ENCODE assay signal across 29 cellular contexts in genomic region chr12:11164384-11164783, GRCh38. TPM values are rescaled to one million over a fixed set of nuclear protein-coding genes. Genes with fewer than 3 reads are reported as not detected.
"Had no signal": no experiment of that assay in that cellular context is flagged by ENCODE, and none has a peak within 500 bp of the region (broad histone marks: within the 10 kb centered on the region; RNA-seq: fewer than 3 reads in every experiment).

No MANE protein-coding gene starts in this region.

- H3K4me2 ChIP-seq: PC-9, SK-N-SH had no signal

- H3K9ac ChIP-seq: SK-N-SH had no signal

- DNase-seq: activated CD4-positive, alpha-beta T cell treated with anti-CD3 and anti-CD28 coated beads, Interleukin-2, amount 10 ng/mL, durations not matched to agents 24 days and 14 days; activated CD4-positive, alpha-beta T cell treated with anti-CD3 and anti-CD28 coated beads, Interleukin-2, amount 50 U/mL, for 4 hours; activated CD8-positive, alpha-beta T cell treated with anti-CD3 and anti-CD28 coated beads for 36 hours; activated gamma-delta T cell treated with Interleukin-2 at 50 U/mL for 16 hours; activated naive CD4-positive, alpha-beta T cell treated with anti-CD3 and anti-CD28 coated beads for 36 hours; activated T-cell treated with anti-CD3 and anti-CD28 coated beads, Interleukin-2, amount 50 U/mL, for 24 hours; anterior cingulate cortex; central memory CD4-positive, alpha-beta T cell; KG1; NCI-H1092; NCI-H1436 treated with DMSO at 0.1 percent for 48 hours; NCI-H1694 treated with DMSO at 0.1 percent for 48 hours; NCI-H2029; NCI-H345; NCI-H524 treated with DMSO at 0.1 percent for 48 hours; NK-92 treated with Interleukin-12 subunit alpha and Interleukin-12 subunit beta, amount 100 ng/mL, for 24 hours; PC-9; Right ventricle myocardium superior; SK-N-SH had no signal

- H2AFZ ChIP-seq: PC-9 had no signal

- H3K27me3 ChIP-seq: SJSA1 had no signal

- ATAC-seq: activated CD8-positive, alpha-beta T cell treated with anti-CD3 and anti-CD28 coated beads for 36 hours; activated naive CD4-positive, alpha-beta T cell treated with anti-CD3 and anti-CD28 coated beads, Interleukin-2, amount 50 U/mL, for 72 hours had no signal

- H3K9me3 ChIP-seq: SJSA1, SK-N-SH had no signal

- H3K4me3 ChIP-seq: PC-9, SJSA1 had no signal

- H3K27ac ChIP-seq: PC-9, SJSA1 had no signal

- H3K4me1 ChIP-seq: SJSA1 had no signal

- H3K9me2 ChIP-seq: SK-N-SH had no signal

RNA-seq across cellular contexts. Expression of gene TAS2R42, which starts 22.4 kb away (rescaled TPM):
- total RNA-seq: activated CD4-positive, alpha-beta T cell treated with anti-CD3 and anti-CD28 coated beads, Interleukin-2, amount 10 ng/mL, durations not matched to agents 24 days and 14 days; activated CD8-positive, alpha-beta memory T cell treated with anti-CD3 and anti-CD28 coated beads for 36 hours; activated CD8-positive, alpha-beta T cell treated with anti-CD3 and anti-CD28 coated beads for 36 hours; activated naive CD4-positive, alpha-beta T cell treated with anti-CD3 and anti-CD28 coated beads for 36 hours; activated naive CD4-positive, alpha-beta T cell treated with anti-CD3 and anti-CD28 coated beads, Interleukin-2, amount 50 U/mL, for 72 hours; activated T-helper 1 cell treated with anti-CD3 and anti-CD28 coated beads, Interleukin-12 subunit alpha, Interleukin-12 subunit beta, Interleukin-2, Interleukin-4 antibody, amounts not matched to agents 30 ng/mL and 10 ng/mL and 1 ng/mL, durations not matched to agents 14 hours and 24 hours and 36 hours; bronchial epithelial cell; cerebellum; LHCN-M2; M059J; NCI-H460; OCI-LY7; PC-9; Right ventricle myocardium superior; SJSA1 had no signal
- polyA plus RNA-seq: SK-N-SH had no signal

RNA-seq across cellular contexts. Expression of gene TAS2R30, which starts 29.9 kb away (rescaled TPM):
- total RNA-seq: M059J had no signal
